ENCODE assay signal across 26 cellular contexts in genomic region chr10:70660722-70661121, GRCh38. TPM values are rescaled to one million over a fixed set of nuclear protein-coding genes. Genes with fewer than 3 reads are reported as not detected.
DNase-seq lines count a peak whose midpoint lies in the region; ATAC-seq and TF ChIP-seq lines count a peak whose summit lies in the region.
"Had no signal": no experiment of that assay in that cellular context is flagged by ENCODE, and none has a peak within 500 bp of the region (broad histone marks: within the 10 kb centered on the region; RNA-seq: fewer than 3 reads in every experiment).

No MANE protein-coding gene starts in this region.

- H3K4me3 Mint-ChIP-seq in nephron: no peak overlapping the region
- H3K4me3 Mint-ChIP-seq: brain, neural progenitor cell, T-helper 17 cell had no signal

- H3K9me3 ChIP-seq in SJCRH30 (replicated peaks) (no peaks in the 10 kb centered on the region), WERI-Rb-1 (ENCODE audit: severe bottlenecking) (peaks cover 4% of the 10 kb centered on the region)
- H3K9me3 ChIP-seq: gastrocnemius medialis, right lobe of liver had no signal

- H3K36me3 Mint-ChIP-seq in nephron (ENCODE audit: low read depth): no peaks in the 10 kb centered on the region
- H3K36me3 Mint-ChIP-seq: brain, neural progenitor cell had no signal

- no peaks in the 10 kb centered on the region for H3K27me3 ChIP-seq in SJCRH30
- H3K27me3 ChIP-seq in WERI-Rb-1 (ENCODE audit: insufficient read depth, low read depth, severe bottlenecking): no peaks in the 10 kb centered on the region
- H3K27me3 ChIP-seq: neural progenitor cell, right lobe of liver had no signal

- no peak overlapping the region for H3K4me3 ChIP-seq in SJCRH30
- H3K4me3 ChIP-seq in WERI-Rb-1 (ENCODE audit: low read depth, low read length): no peak overlapping the region
- H3K4me3 ChIP-seq: gastrocnemius medialis, neural progenitor cell, right lobe of liver, stomach, tibial artery had no signal

- ATAC-seq in HG02840 (IDR thresholded peaks at IDR 0.05; ENCODE audit: low FRiP score, unreplicated experiment): no peak
- ATAC-seq: activated CD4-positive, CD25-positive, alpha-beta regulatory T cell treated with anti-CD3 and anti-CD28 coated beads, Interleukin-2, amount 50 U/mL, for 24 hours; gastrocnemius medialis; right lobe of liver; SK-N-SH treated with all-trans-retinoic acid at 6 μM for 48 hours; T-helper 17 cell had no signal

- no peaks in the 10 kb centered on the region for H3K27me3 Mint-ChIP-seq in nephron (ENCODE audit: low read depth)

- TF ChIP-seq CTCF in nephron (IDR thresholded peaks at IDR 0.05; ENCODE audit: unreplicated experiment in 3 of 3) (no peak), WERI-Rb-1 (IDR thresholded peaks at IDR 0.05; ENCODE audit: low read depth, low read length) (no peak)

- H3K9me3 Mint-ChIP-seq in nephron: peaks cover 24% of the 10 kb centered on the region

- peaks cover 61% of the 10 kb centered on the region for H3K4me1 ChIP-seq in SJCRH30
- H3K4me1 ChIP-seq: gastrocnemius medialis, right lobe of liver, tibial artery had no signal

- H3K36me3 ChIP-seq in SJCRH30 (no peaks in the 10 kb centered on the region), WERI-Rb-1 (no peaks in the 10 kb centered on the region)
- H3K36me3 ChIP-seq: gastrocnemius medialis, neural progenitor cell, right lobe of liver, stomach, tibial artery had no signal

- H3K27ac ChIP-seq in SJCRH30: peak overlapping the region; percentile 65
- no peak overlapping the region for H3K27ac ChIP-seq in WERI-Rb-1
- H3K27ac ChIP-seq: gastrocnemius medialis, neural progenitor cell, right lobe of liver, stomach, tibial artery had no signal

- H3K4me1 Mint-ChIP-seq in nephron: peaks cover 50% of the 10 kb centered on the region

- peak overlapping the region in 2 of 3 experiments; percentile 13 to 59 for H3K27ac Mint-ChIP-seq in nephron
- H3K27ac Mint-ChIP-seq: brain, neural progenitor cell, T-helper 17 cell had no signal

- DNase-seq in SJCRH30 (peak; percentile 62 to 83), foreskin melanocyte (peak; percentile 89), ureter (ENCODE audit: low spot score) (peak; percentile 31), WERI-Rb-1 (no peak), NCI-H2029 (lab: John Stamatoyannopoulos, UW) (no peak)
- DNase-seq: activated CD4-positive, alpha-beta T cell treated with anti-CD3 and anti-CD28 coated beads, Interleukin-2, amount 50 U/mL, for 48 hours; activated naive CD4-positive, alpha-beta T cell treated with anti-CD3 and anti-CD28 coated beads, Interleukin-2, amount 50 U/mL, for 16 hours; cerebellar nuclear complex; COR-L47; DMS53; gastrocnemius medialis; mammary epithelial cell; NCI-H510A; stimulated activated CD4-positive, alpha-beta T cell treated with anti-CD3 and anti-CD28 coated beads, Interleukin-12 subunit alpha, Interleukin-12 subunit beta, amount 100 ng/mL, for 4 hours; stimulated activated CD4-positive, alpha-beta T cell treated with anti-CD3 and anti-CD28 coated beads, Interleukin-2, amount 100 ng/mL, for 48 hours; T-helper 17 cell had no signal

RNA-seq across cellular contexts. Expression of gene ADAMTS14, which starts 11.6 kb away (rescaled TPM):
- total RNA-seq in SJCRH30 (2014; rRNA removed; shearing (Covaris generic)): 6.4 and 7.6 TPM in 2 replicates
- 2.1 TPM for total RNA-seq in ureter
- total RNA-seq: T-helper 17 cell had no signal

RNA-seq across cellular contexts. Expression of gene PRF1, which starts 58.2 kb away (rescaled TPM):
- not detected in 2 replicates for total RNA-seq in SJCRH30 (2014; rRNA removed; shearing (Covaris generic))
- 4.1 TPM for total RNA-seq in ureter
- total RNA-seq: mammary epithelial cell, PC-3 had no signal

Comparison
In these comparisons a context has a peak if more than half of its experiments do, and no peak if none do; other contexts are left out.
1. DNase-seq: peak in SJCRH30 (2 of 2), foreskin melanocyte (single experiment) and ureter (single experiment); none in WERI-Rb-1 (single experiment) and NCI-H2029 (single experiment).